ENCODE assay signal across 9 cellular contexts in genomic region chr3:194871143-194871863, GRCh38.
DNase-seq lines count a peak whose midpoint lies in the region; ATAC-seq and TF ChIP-seq lines count a peak whose summit lies in the region.
"Had no signal": no experiment of that assay in that cellular context is flagged by ENCODE, and none has a peak within 500 bp of the region (broad histone marks: within the 10 kb centered on the region; RNA-seq: fewer than 3 reads in every experiment).

No MANE protein-coding gene starts in this region.

- TF ChIP-seq CTCF in AG04450 (IDR thresholded peaks at IDR 0.05; ENCODE audit: low read depth, low read length) (no peak), cardiac fibroblast (IDR thresholded peaks at IDR 0.05; ENCODE audit: low read depth, low read length) (no peak)

- H2BK120ac ChIP-seq in mesenchymal stem cell (ENCODE audit: low read depth, low read length), result no peak overlapping the region

- no peak overlapping the region for H3K4ac ChIP-seq in mesenchymal stem cell (ENCODE audit: low read depth in 1 of 2, low read length in 2 of 2)

- POLR2A ChIA-PET in AG04450 (lab: Yijun Ruan, JAX), result interaction anchor here (0.9 to 3.4 kb wide), 3 partner anchors 182 to 284 kb away, joined by 3 to 22 read pairs (median 5); partner anchors contain the start of gene FAM43A

- H3K36me3 Mint-ChIP-seq in activated T-helper 17 cell treated with anti-CD3 and anti-CD28 coated beads, Interleukin-2, amount 50 U/mL, for 72 hours (ENCODE audit: low read depth), result no peaks in the 10 kb centered on the region

- no peaks in the 10 kb centered on the region for H3K9me3 Mint-ChIP-seq in activated T-helper 17 cell treated with anti-CD3 and anti-CD28 coated beads, Interleukin-2, amount 50 U/mL, for 72 hours
- H3K9me3 Mint-ChIP-seq: stimulated activated naive CD8-positive, alpha-beta T cell treated with anti-CD3 and anti-CD28 coated beads, Interleukin-15, Interleukin-2, amounts not matched to agents 100 ng/mL and 50 ng/mL, for 24 hours had no signal

- H3K4me2 ChIP-seq in mesenchymal stem cell (ENCODE audit: low read length, poor library complexity, severe bottlenecking), result no peak overlapping the region

- no peak overlapping the region for H3K23ac ChIP-seq in mesenchymal stem cell (ENCODE audit: low read length in 2 of 2)

- H4K8ac ChIP-seq in mesenchymal stem cell (ENCODE audit: low read length), result no peak overlapping the region

- no peaks in the 10 kb centered on the region for H3K36me3 ChIP-seq in mesenchymal stem cell (ENCODE audit: control insufficient read depth in 1 of 2, insufficient read depth in 2 of 2, low read depth in 1 of 2, low read length in 2 of 2)

- no peak overlapping the region for H3K27ac Mint-ChIP-seq in activated T-helper 17 cell treated with anti-CD3 and anti-CD28 coated beads, Interleukin-2, amount 50 U/mL, for 72 hours
- H3K27ac Mint-ChIP-seq: stimulated activated naive CD8-positive, alpha-beta T cell treated with anti-CD3 and anti-CD28 coated beads, Interleukin-15, Interleukin-2, amounts not matched to agents 100 ng/mL and 50 ng/mL, for 24 hours had no signal

- no peaks in the 10 kb centered on the region for H3K4me1 Mint-ChIP-seq in activated T-helper 17 cell treated with anti-CD3 and anti-CD28 coated beads, Interleukin-2, amount 50 U/mL, for 72 hours

- H2AK5ac ChIP-seq in mesenchymal stem cell (ENCODE audit: low read length, severe bottlenecking), result no peak overlapping the region

- H3K79me1 ChIP-seq in mesenchymal stem cell (replicated peaks; ENCODE audit: low read length, poor library complexity, severe bottlenecking), result no peaks in the 10 kb centered on the region

- peaks cover 2% of the 10 kb centered on the region for H3K27me3 ChIP-seq in AG04450 (ENCODE audit: control insufficient read depth, insufficient read depth, low read length)
- H3K27me3 ChIP-seq in mesenchymal stem cell (ENCODE audit: control insufficient read depth in 1 of 2, insufficient read depth in 1 of 2, low read length in 2 of 2), result peaks cover 6 to 26% of the 10 kb centered on the region in 2 experiments

- 17% methylated on average over 12 of the region's 13 CpGs for WGBS in mesenchymal stem cell

- CTCF ChIA-PET in AG04450 (lab: Charles Lee), result interaction anchor here (1.4 kb wide), 1 partner anchor 235 kb away, joined by 3 read pairs; no protein-coding TSS in a partner anchor

- peak overlapping the region; percentile 51 for H2AFZ ChIP-seq in mesenchymal stem cell (ENCODE audit: low read depth, low read length)

- peak; percentile 49 for ATAC-seq in GM21390 (IDR thresholded peaks at IDR 0.05; ENCODE audit: unreplicated experiment)
- no peak for ATAC-seq in activated T-helper 17 cell treated with anti-CD3 and anti-CD28 coated beads, Interleukin-2, amount 50 U/mL, for 72 hours (replicated peaks)

- peak; percentile 69 for DNase-seq in AG04450 (ENCODE audit: low read depth, low spot score)
- DNase-seq in NCI-H2171 (lab: John Stamatoyannopoulos, UW), result peak; percentile 89
- peak; percentile 86 for DNase-seq in cardiac fibroblast (ENCODE audit: low read depth in 2 of 2)
- peak; percentile 85 for DNase-seq in mesenchymal stem cell
- DNase-seq in nucleus accumbens (lab: John Stamatoyannopoulos, UW), result no peak
- no peak for DNase-seq in activated CD4-positive, alpha-beta T cell treated with anti-CD3 and anti-CD28 coated beads, Interleukin-2, amount 50 U/mL, for 4 hours

- H3K27ac ChIP-seq in AG04450 (ENCODE audit: low read depth, low read length) (peak overlapping the region; percentile 88), mesenchymal stem cell (ENCODE audit: low read length, poor library complexity, severe bottlenecking) (no peak overlapping the region)

- no peak overlapping the region for H3K4me3 ChIP-seq in AG04450 (ENCODE audit: low read depth, low read length)
- no peak overlapping the region for H3K4me3 ChIP-seq in cardiac fibroblast (replicated peaks in 1 of 2; ENCODE audit: low read depth in 2 of 2, low read length in 2 of 2)
- peak overlapping the region in 1 of 2 experiments; percentile 6 for H3K4me3 ChIP-seq in mesenchymal stem cell (ENCODE audit: insufficient read depth in 1 of 2, low read depth in 1 of 2, low read length in 2 of 2)

- H3K14ac ChIP-seq in mesenchymal stem cell (ENCODE audit: low read length in 2 of 2), result no peak overlapping the region

- H3K9me3 ChIP-seq in AG04450 (ENCODE audit: control insufficient read depth, insufficient read depth, low read length) (peaks cover 9% of the 10 kb centered on the region), mesenchymal stem cell (ENCODE audit: control insufficient read depth, low read length) (no peaks in the 10 kb centered on the region)

- H2BK12ac ChIP-seq in mesenchymal stem cell (ENCODE audit: low read length in 2 of 2), result no peak overlapping the region

- H3K9ac ChIP-seq in mesenchymal stem cell (ENCODE audit: low read length), result peak overlapping the region; percentile 43

- H3K27me3 Mint-ChIP-seq in activated T-helper 17 cell treated with anti-CD3 and anti-CD28 coated beads, Interleukin-2, amount 50 U/mL, for 72 hours, result peaks cover 25% of the 10 kb centered on the region

- peak overlapping the region in 1 of 2 experiments; percentile 4 for H3K18ac ChIP-seq in mesenchymal stem cell (ENCODE audit: low read depth in 1 of 2, low read length in 2 of 2)

- H2BK5ac ChIP-seq in mesenchymal stem cell (ENCODE audit: low read depth, low read length, poor library complexity, severe bottlenecking), result no peak overlapping the region

- H4K91ac ChIP-seq in mesenchymal stem cell (ENCODE audit: low read length), result no peak overlapping the region

- H3K4me3 Mint-ChIP-seq in activated T-helper 17 cell treated with anti-CD3 and anti-CD28 coated beads, Interleukin-2, amount 50 U/mL, for 72 hours, result no peak overlapping the region
- H3K4me3 Mint-ChIP-seq: stimulated activated naive CD8-positive, alpha-beta T cell treated with anti-CD3 and anti-CD28 coated beads, Interleukin-15, Interleukin-2, amounts not matched to agents 100 ng/mL and 50 ng/mL, for 24 hours had no signal

- no peak overlapping the region for H2BK15ac ChIP-seq in mesenchymal stem cell (ENCODE audit: low read depth, poor library complexity, severe bottlenecking)

- H3K4me1 ChIP-seq in mesenchymal stem cell (ENCODE audit: control insufficient read depth, insufficient read depth, low read depth, low read length), result peaks cover 11% of the 10 kb centered on the region

Comparison
In these comparisons a context has a peak if more than half of its experiments do, and no peak if none do; other contexts are left out.
1. DNase-seq: peak in AG04450 (single experiment), NCI-H2171 (single experiment), cardiac fibroblast (2 of 2) and mesenchymal stem cell (single experiment); none in nucleus accumbens (0 of 56) and activated CD4-positive, alpha-beta T cell treated with anti-CD3 and anti-CD28 coated beads, Interleukin-2, amount 50 U/mL, for 4 hours (0 of 2).